In genomic region chr9:110578896-110579752, GRCh38 we compare ENCODE assay signal across 8 cellular contexts. TPM values are rescaled to one million over a fixed set of nuclear protein-coding genes. Genes with fewer than 3 reads are reported as not detected.
DNase-seq lines count a peak whose midpoint lies in the region; ATAC-seq and TF ChIP-seq lines count a peak whose summit lies in the region.

Gene SVEP1, minus strand, starts transcription at chr9:110579741. Its CDS starts 198 bp downstream, at chr9:110579543.

- H3K36me3 ChIP-seq in esophagus muscularis mucosa (no peaks in the 10 kb centered on the region), upper lobe of left lung (no peaks in the 10 kb centered on the region)

- no peaks in the 10 kb centered on the region for H3K9me3 ChIP-seq in esophagus muscularis mucosa
- H3K9me3 ChIP-seq in upper lobe of left lung = no peaks in the 10 kb centered on the region

- WGBS in esophagus muscularis mucosa = 0% methylated on average over 24 of the region's 99 CpGs
- 1 to 2% methylated on average over 7 to 52 of the region's 99 CpGs for WGBS in upper lobe of left lung, 2 donors

- H3K4me3 ChIP-seq in esophagus muscularis mucosa (peak within 1 kb of the TSS; percentile 61 to 77 (median 64)), upper lobe of left lung (peak within 1 kb of the TSS; percentile 22 to 51 (median 46))

- H3K27ac Mint-ChIP-seq in mesothelial cell of epicardium = peak within 1 kb of the TSS; percentile 97

- H3K9me3 Mint-ChIP-seq in mesothelial cell of epicardium = peaks cover 11% of the 10 kb centered on the region

- TF ChIP-seq EP300 in esophagus muscularis mucosa (IDR thresholded peaks at IDR 0.05) (no peak), upper lobe of left lung (IDR thresholded peaks at IDR 0.05) (no peak)

- peaks cover 11 to 23% (median 21%) of the 10 kb centered on the region in 4 donors for H3K4me1 ChIP-seq in esophagus muscularis mucosa
- H3K4me1 ChIP-seq in upper lobe of left lung = peaks cover 0 to 13% (median 6%) of the 10 kb centered on the region in 4 donors

- TF ChIP-seq POLR2A in esophagus muscularis mucosa (IDR thresholded peaks at IDR 0.05; ENCODE audit: low read depth) = no peak
- no peak for TF ChIP-seq POLR2A in upper lobe of left lung (IDR thresholded peaks at IDR 0.05)

- H3K4me1 Mint-ChIP-seq in mesothelial cell of epicardium = peaks cover 43% of the 10 kb centered on the region

- intact Hi-C loops in esophagus muscularis mucosa (cut with DNase I) = no loop called here

- peak within 1 kb of the TSS; percentile 89 for H3K4me3 Mint-ChIP-seq in mesothelial cell of epicardium

- ATAC-seq in upper lobe of left lung (ENCODE audit: low FRiP score in 2 of 2) = peak; percentile 46 to 81
- ATAC-seq in HG02798 (IDR thresholded peaks at IDR 0.05; ENCODE audit: poor library complexity, unreplicated experiment) = no peak

- H3K27me3 ChIP-seq in esophagus muscularis mucosa (peaks cover 0 to 20% (median 5%) of the 10 kb centered on the region in 4 donors), upper lobe of left lung (peaks cover 0 to 9% (median 3%) of the 10 kb centered on the region in 4 donors)

- H3K36me3 Mint-ChIP-seq in mesothelial cell of epicardium = no peaks in the 10 kb centered on the region

- DNase-seq in EL = peak; percentile 72
- no peak for DNase-seq in esophagus muscularis mucosa (ENCODE audit: extremely low spot score)
- DNase-seq in mesothelial cell of epicardium (ENCODE audit: low spot score in 2 of 2, unreplicated experiment in 2 of 2) = peak; percentile 39 to 72
- peak; percentile 27 to 90 for DNase-seq in upper lobe of left lung
- no peak for DNase-seq in effector CD4-positive, alpha-beta T cell
- DNase-seq in NCI-H226 = no peak

- H3K27ac ChIP-seq in esophagus muscularis mucosa (replicated peaks in 1 of 4) (peak within 1 kb of the TSS; percentile 82 to 83 (median 82)), upper lobe of left lung (peak within 1 kb of the TSS; percentile 65 to 80 (median 72))

- H3K27me3 Mint-ChIP-seq in mesothelial cell of epicardium (ENCODE audit: low read depth) = no peaks in the 10 kb centered on the region

- TF ChIP-seq CTCF in esophagus muscularis mucosa (IDR thresholded peaks at IDR 0.05) (no peak), mesothelial cell of epicardium (IDR thresholded peaks at IDR 0.05; ENCODE audit: unreplicated experiment) (no peak), upper lobe of left lung (IDR thresholded peaks at IDR 0.05) (no peak)

TF ChIP-seq in PFSK-1, 5 proteins besides CTCF, POLR2A, EP300 and RAD21:
- TF ChIP-seq TAF1 (IDR thresholded peaks at IDR 0.05; ENCODE audit: borderline replicate concordance, insufficient read depth, low read length) = no peak
- TF ChIP-seq FOXP2 (optimal IDR thresholded peaks at IDR 0.05; ENCODE audit: borderline replicate concordance, extremely low read depth, extremely low read length, insufficient read depth) = peak; percentile 72

RNA-seq across cellular contexts. Expression of gene SVEP1, which starts in this region (rescaled TPM):
- polyA plus RNA-seq in PFSK-1 (2012; ENCODE audit: insufficient read length, low read depth) = 4.0 TPM
- total RNA-seq in esophagus muscularis mucosa = 10 to 100 TPM; 41.9 to 71.6 (median 60.6) TPM
- 44.5 to 47.2 TPM (median 45.2 TPM) in 3 replicates for total RNA-seq in mesothelial cell of epicardium
- 10 to 100 TPM; 25.4 to 54.5 (median 33.0) TPM for total RNA-seq in upper lobe of left lung

Comparison
In these comparisons a context has a peak if more than half of its experiments do, and no peak if none do; other contexts are left out.
1. DNase-seq: peak in EL (single experiment), mesothelial cell of epicardium (2 of 2) and upper lobe of left lung (2 of 2); none in esophagus muscularis mucosa (single experiment), effector CD4-positive, alpha-beta T cell (single experiment) and NCI-H226 (single experiment).